8 cellular contexts compared by ENCODE assay signal in genomic region chr15:90400759-90401314, GRCh38. TPM values are rescaled to one million over a fixed set of nuclear protein-coding genes. Genes with fewer than 3 reads are reported as not detected.
A peak's percentile ranks its signal among the peaks of the same experiment; 100 is the strongest.
DNase-seq lines count a peak whose midpoint lies in the region; ATAC-seq, FAIRE-seq and TF ChIP-seq lines count a peak whose summit lies in the region.

No MANE protein-coding gene starts in this region.

- TF ChIP-seq CTCF in A549 (IDR thresholded peaks at IDR 0.05): no peak
- TF ChIP-seq CTCF in cardiac fibroblast (IDR thresholded peaks at IDR 0.05; ENCODE audit: low read depth, low read length): no peak
- TF ChIP-seq CTCF in kidney (IDR thresholded peaks at IDR 0.05; ENCODE audit: borderline replicate concordance, extremely low read depth, insufficient read depth): no peak

- POLR2A ChIA-PET in A549 (lab: Yijun Ruan, JAX): interaction anchor here (0.5 to 5.6 kb wide), 2 partner anchors 12 to 48 kb away, joined by 3 to 52 read pairs; partner anchors contain the start of gene IQGAP1

- peak overlapping the region in 1 of 2 donors; percentile 31 for H3K9ac ChIP-seq in kidney (ENCODE audit: low read length in 2 of 2)

- H3K4me3 ChIP-seq in A549: peak overlapping the region; percentile 25; the same call in 2 of the 3 replicates
- H3K4me3 ChIP-seq in cardiac fibroblast (replicated peaks in 1 of 2; ENCODE audit: low read depth in 2 of 2, low read length in 2 of 2): no peak overlapping the region
- peak overlapping the region in 1 of 2 donors; percentile 23 for H3K4me3 ChIP-seq in kidney (ENCODE audit: low read length in 2 of 2)

- intact Hi-C loops in kidney (cut with DNase I): no loop called here

- 4% methylated on average over 7 of the region's 7 CpGs for WGBS in A549 (ENCODE audit: missing lambda C conversion rate)

- DNase-seq in A549 (ENCODE audit: low read depth in 1 of 2, low spot score in 1 of 2) (peak; percentile 94), NCI-H146 treated with DMSO at 0.1 percent for 48 hours (lab: John Stamatoyannopoulos, UW; ENCODE audit: unreplicated experiment) (peak; percentile 54), T-helper 9 cell (peak; percentile 42), cardiac fibroblast (ENCODE audit: low read depth in 2 of 2) (peak; percentile 97 to 98), kidney (no peak)
- DNase-seq in stimulated activated CD4-positive, alpha-beta T cell treated with anti-CD3 and anti-CD28 coated beads, Interleukin-4, amount 100 ng/mL, for 24 hours: peak; percentile 70

- CTCF ChIA-PET in A549 (lab: Yijun Ruan, JAX): interaction anchor here (0.5 to 4.0 kb wide), 11 partner anchors 12 to 82 kb away, joined by 3 to 22 read pairs (median 4); partner anchors contain the start of gene IQGAP1

- FAIRE-seq in A549 (lab: Jason Lieb, UNC) (peak; percentile 99), kidney (lab: Jason Lieb, UNC) (peak; percentile 67)

- peaks cover 63% of the 10 kb centered on the region for H3K4me1 ChIP-seq in A549
- peaks cover 23 to 24% of the 10 kb centered on the region in 2 donors for H3K4me1 ChIP-seq in kidney (ENCODE audit: control insufficient read depth in 1 of 2, insufficient read depth in 1 of 2, low read depth in 1 of 2, low read length in 2 of 2)

- no peak for TF ChIP-seq POLR2A in A549 (IDR thresholded peaks at IDR 0.05; ENCODE audit: low read length)

- H3K27ac ChIP-seq in A549 (peak overlapping the region; percentile 76 to 84), kidney (ENCODE audit: low read depth in 2 of 2, low read length in 2 of 2) (peak overlapping the region; percentile 73 to 93)

- TF ChIP-seq EP300 in A549 (IDR thresholded peaks at IDR 0.05): no peak

- 0 out of 5 replicates have a peak, but pooled peaks of 1 of the 2 experiments have one; percentile 18 for TF ChIP-seq RAD21 in A549 (conservative IDR thresholded peaks at IDR 0.05 in 1 of 2, IDR thresholded peaks at IDR 0.05 in 1 of 2)

- H3K9me3 ChIP-seq in A549: no peaks in the 10 kb centered on the region
- no peaks in the 10 kb centered on the region for H3K9me3 ChIP-seq in kidney (ENCODE audit: control insufficient read depth in 1 of 2, low read length in 2 of 2)

- no peaks in the 10 kb centered on the region for H3K36me3 ChIP-seq in kidney (ENCODE audit: control insufficient read depth in 1 of 2, insufficient read depth in 2 of 2, low read length in 2 of 2)

- ATAC-seq in A549 (peak; percentile 97 to 98), GM18511 (IDR thresholded peaks at IDR 0.05; ENCODE audit: unreplicated experiment) (peak; percentile 100), HG02973 (IDR thresholded peaks at IDR 0.05; ENCODE audit: unreplicated experiment) (peak; percentile 97)

- H3K4me2 ChIP-seq in A549: peak overlapping the region; percentile 86

TF ChIP-seq in A549, 52 proteins besides CTCF, POLR2A, EP300 and RAD21:
- TF ChIP-seq ZNF302 (CRISPR knock-in tag; IDR thresholded peaks at IDR 0.05) (no peak), CEBPB (IDR thresholded peaks at IDR 0.05) (peak in 1 of 2 experiments; percentile 64; a peak in 1 of 4 replicates), MAFK (IDR thresholded peaks at IDR 0.05; ENCODE audit: partially characterized antibody) (peak; percentile 39), FOSL2 (IDR thresholded peaks at IDR 0.05) (peak; percentile 48; the same call in 1 of the 2 replicates), FOSL2 (CRISPR knock-in tag; IDR thresholded peaks at IDR 0.05) (peak; percentile 94), PHF8 (IDR thresholded peaks at IDR 0.05; ENCODE audit: borderline replicate concordance, low read depth) (no peak), JUNB (IDR thresholded peaks at IDR 0.05) (peak; percentile 45; the same call in 1 of the 2 replicates), GATA3 (IDR thresholded peaks at IDR 0.05; ENCODE audit: borderline replicate concordance) (0 out of 2 replicates have a peak, but pooled peaks have one; percentile 5), HOXA7 (CRISPR knock-in tag; IDR thresholded peaks at IDR 0.05) (no peak), CBX2 (IDR thresholded peaks at IDR 0.05; ENCODE audit: borderline replicate concordance, low read depth) (no peak), JUN (IDR thresholded peaks at IDR 0.05) (peak in 1 of 2 experiments; percentile 52; a peak in 1 of 5 replicates), EHMT2 (IDR thresholded peaks at IDR 0.05; ENCODE audit: low read depth) (no peak), ELK1 (IDR thresholded peaks at IDR 0.05; ENCODE audit: low read depth, low read length) (no peak), POLR2AphosphoS2 (conservative IDR thresholded peaks at IDR 0.05; ENCODE audit: low read length) (no peak)

RNA-seq across cellular contexts. Expression of gene IQGAP1, which starts 12.8 kb away (rescaled TPM):
- polyA plus RNA-seq in A549 (2011; rRNA removed) (168 and 181 TPM in 2 replicates), A549 (2017; fragmentation: RNase III; extraction: RNeasy Plus Mini Kit Qiagen cat#74134 plus additional on column Dnase treatment) (100 to 108 TPM (median 103 TPM) in 3 replicates), kidney (ENCODE audit: insufficient read depth, low read depth, low replicate concordance) (70.0 TPM)
- polyA plus RNA-seq in A549 (2012; cell fraction: cytosol; rRNA removed): 11.7 and 12.7 TPM in 2 replicates
- 96.3 and 155 TPM in 2 replicates for polyA plus RNA-seq in A549 (2012; cell fraction: nucleus; rRNA removed)
- polyA minus RNA-seq in A549 (2011; rRNA and poly(A)+ RNA removed): 215 and 230 TPM in 2 replicates
- 218 TPM for total RNA-seq in kidney

RNA-seq across cellular contexts. Expression of gene ZNF774, which starts 48.8 kb away (rescaled TPM):
- polyA plus RNA-seq in A549 (2011; rRNA removed) (1.2 and 1.4 TPM in 2 replicates), A549 (2017; fragmentation: RNase III; extraction: RNeasy Plus Mini Kit Qiagen cat#74134 plus additional on column Dnase treatment) (0.94 to 1.3 TPM (median 1.2 TPM) in 3 replicates), kidney (ENCODE audit: insufficient read depth, low read depth, low replicate concordance) (1.7 TPM)
- polyA plus RNA-seq in A549 (2012; cell fraction: cytosol; rRNA removed): 0.41 and 0.43 TPM in 2 replicates
- polyA plus RNA-seq in A549 (2012; cell fraction: nucleus; rRNA removed): 0.28 and 21.3 TPM in 2 replicates
- 0.87 and 1.4 TPM in 2 replicates for polyA minus RNA-seq in A549 (2011; rRNA and poly(A)+ RNA removed)
- total RNA-seq in kidney: 3.1 TPM
